ENCODE assay signal across 9 cellular contexts in the genomic region with DNA sequence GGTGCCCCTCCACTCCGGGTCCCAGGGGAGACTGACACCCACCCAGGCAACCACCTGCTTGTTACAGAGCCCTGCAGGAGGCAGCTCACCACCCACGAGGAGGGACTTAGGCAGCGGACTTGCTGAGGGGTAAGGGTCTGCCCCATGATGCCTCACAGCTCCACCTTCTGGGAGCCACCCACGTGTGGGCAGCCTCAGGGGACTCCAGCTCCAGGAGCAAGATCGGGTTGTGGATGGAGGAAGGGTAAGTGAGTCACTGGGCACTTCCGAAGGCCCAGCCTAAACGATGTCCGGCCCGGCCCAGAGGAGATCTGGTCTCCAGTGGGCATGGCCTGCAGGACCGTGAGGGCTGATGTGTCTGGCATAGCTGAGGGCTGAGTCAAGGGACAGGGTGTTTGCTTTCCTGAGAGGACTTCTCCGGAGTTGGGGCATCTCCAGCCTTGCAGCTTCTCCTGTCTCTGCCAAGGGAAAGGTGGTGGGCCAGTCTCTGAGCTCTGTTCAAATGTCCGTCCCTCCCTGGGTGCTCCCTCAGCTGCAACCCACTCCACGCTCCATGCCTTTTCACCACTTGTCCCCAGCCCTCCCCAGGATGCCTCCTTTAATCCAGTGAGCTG. TPM values are rescaled to one million over a fixed set of nuclear protein-coding genes. Genes with fewer than 3 reads are reported as not detected.
DNase-seq lines count a peak whose midpoint lies in the region; ATAC-seq and TF ChIP-seq lines count a peak whose summit lies in the region.
"Had no signal": no experiment of that assay in that cellular context is flagged by ENCODE, and none has a peak within 500 bp of the region (broad histone marks: within the 10 kb centered on the region; RNA-seq: fewer than 3 reads in every experiment).

No MANE protein-coding gene starts in this region.

- no peak for TF ChIP-seq POLR2A in spleen (IDR thresholded peaks at IDR 0.05)

- H3K27me3 ChIP-seq in RWPE2 (ENCODE audit: insufficient read depth, poor library complexity, severe bottlenecking) (no peaks in the 10 kb centered on the region), spleen (replicated peaks in 1 of 7) (no peaks in the 10 kb centered on the region)

- 54 to 75% (median 65%) methylated on average over 11 to 13 of the region's 13 CpGs for WGBS in spleen, 5 donors

- TF ChIP-seq CTCF in RWPE2 (IDR thresholded peaks at IDR 0.05; ENCODE audit: poor library complexity, severe bottlenecking) (peak; percentile 34), spleen (IDR thresholded peaks at IDR 0.05 in 8 of 11, conservative IDR thresholded peaks at IDR 0.05 in 3 of 11) (no peak)

- no peaks in the 10 kb centered on the region for H3K9me3 ChIP-seq in RWPE2 (ENCODE audit: severe bottlenecking)
- H3K9me3 ChIP-seq in spleen = no peaks in the 10 kb centered on the region
- H3K9me3 ChIP-seq: prostate gland had no signal

- intact Hi-C loops in spleen (cut with DNase I; ENCODE audit: low total_unique reads) (loop anchor here (5.0 kb wide), 1 partner anchor 57 kb away; no protein-coding TSS in a partner anchor), Right ventricle myocardium superior (cut with DNase I) (loop anchor here (5.0 kb wide), 2 partner anchors 57 to 102 kb away; no protein-coding TSS in a partner anchor)

- no peaks in the 10 kb centered on the region for H3K36me3 ChIP-seq in RWPE2 (ENCODE audit: low read depth)
- no peaks in the 10 kb centered on the region for H3K36me3 ChIP-seq in spleen
- H3K36me3 ChIP-seq: prostate gland had no signal

- peak; percentile 90 for DNase-seq in GM03348 (ENCODE audit: low spot score)
- DNase-seq in RWPE2 (ENCODE audit: low spot score) = peak; percentile 96
- peak; percentile 13 for DNase-seq in fibroblast of the conjunctiva (ENCODE audit: low read depth)
- no peak for DNase-seq in spleen
- no peak for DNase-seq in NCI-H1417 (lab: John Stamatoyannopoulos, UW)
- DNase-seq in NCI-H2081 (lab: John Stamatoyannopoulos, UW) = no peak
- DNase-seq in Right ventricle myocardium superior = no peak

- ATAC-seq in RWPE2 (ENCODE audit: low read depth) (peak; percentile 90), HG03196 (IDR thresholded peaks at IDR 0.05; ENCODE audit: unreplicated experiment) (no peak), Right ventricle myocardium superior (ENCODE audit: poor library complexity) (no peak)

- H3K4me3 ChIP-seq in RWPE2 (ENCODE audit: severe bottlenecking) (no peak overlapping the region), spleen (peak overlapping the region in 1 of 8 donors; percentile 59)
- H3K4me3 ChIP-seq: prostate gland had no signal

- H3K4me1 ChIP-seq in RWPE2 (ENCODE audit: insufficient read depth, poor library complexity, severe bottlenecking) (peaks cover 31% of the 10 kb centered on the region), spleen (peaks cover 14 to 76% (median 45%) of the 10 kb centered on the region in 6 donors)
- H3K4me1 ChIP-seq: prostate gland had no signal

- peak overlapping the region; percentile 98 for H3K27ac ChIP-seq in RWPE2 (ENCODE audit: poor library complexity, severe bottlenecking)
- peak overlapping the region in 7 of 8 donors; percentile 13 to 70 (median 34) for H3K27ac ChIP-seq in spleen

RNA-seq across cellular contexts. Expression of a gene that starts 32.3 kb away (rescaled TPM):
- total RNA-seq in spleen (10 to 100 TPM in 5 of 7 donors, 1 to 10 TPM in 2; 8.3 to 17.5 (median 12.0) TPM), Right ventricle myocardium superior (22.5 TPM)
- polyA plus RNA-seq in spleen = 1 to 10 TPM in 2 of 3 donors, under 1 TPM in 1; 0.99 to 3.3 (median 1.2) TPM

RNA-seq across cellular contexts. Expression of a gene that starts 43.7 kb away (rescaled TPM):
- total RNA-seq in spleen (100 to 1,000 TPM in 4 of 7 donors, 10 to 100 TPM in 3; 66.1 to 129 (median 110) TPM), Right ventricle myocardium superior (40.4 TPM)
- 10 to 100 TPM; 30.2 to 35.0 (median 32.2) TPM for polyA plus RNA-seq in spleen

Comparison
In these comparisons a context has a peak if more than half of its experiments do, and no peak if none do; other contexts are left out.
1. DNase-seq: peak in GM03348 (single experiment), RWPE2 (single experiment) and fibroblast of the conjunctiva (single experiment); none in spleen (single experiment), NCI-H1417 (0 of 3), NCI-H2081 (0 of 2) and Right ventricle myocardium superior (single experiment).